ENCODE assay signal across 31 cellular contexts in genomic region chr3:124621498-124621897, GRCh38.
DNase-seq lines count a peak whose midpoint lies in the region; ATAC-seq, FAIRE-seq and TF ChIP-seq lines count a peak whose summit lies in the region.
"Had no signal": no experiment of that assay in that cellular context is flagged by ENCODE, and none has a peak within 500 bp of the region (broad histone marks: within the 10 kb centered on the region; RNA-seq: fewer than 3 reads in every experiment).

No MANE protein-coding gene starts in this region.

- no peak overlapping the region for H3K9ac ChIP-seq in endothelial cell of umbilical vein (replicated peaks; ENCODE audit: extremely low read depth, insufficient read depth, low read length)
- H3K9ac ChIP-seq: KMS-11 had no signal

- no peak for TF ChIP-seq POLR2A in endothelial cell of umbilical vein (IDR thresholded peaks at IDR 0.05; ENCODE audit: low read depth, low read length)
- no peak for TF ChIP-seq POLR2A in stomach (IDR thresholded peaks at IDR 0.05)

- no peak overlapping the region for H3K4me2 ChIP-seq in endothelial cell of umbilical vein (ENCODE audit: insufficient read depth, low read length)
- H3K4me2 ChIP-seq: KMS-11 had no signal

- H3K4me1 Mint-ChIP-seq in natural killer cell: peaks cover 30 to 36% of the 10 kb centered on the region in 2 donors
- H3K4me1 Mint-ChIP-seq in natural killer cell treated with Interleukin-12 subunit alpha and Interleukin-12 subunit beta and Interleukin-15 and Interleukin-18, amount 100 ng/mL, for 72 hours (ENCODE audit: low read depth in 2 of 2): peaks cover 27 to 35% of the 10 kb centered on the region in 2 donors

- H3K4me3 ChIP-seq in endothelial cell of umbilical vein (replicated peaks in 1 of 3; ENCODE audit: insufficient read depth in 1 of 3, low read depth in 1 of 3, low read length in 3 of 3) (no peak overlapping the region), stomach (no peak overlapping the region)

- TF ChIP-seq EP300 in stomach (IDR thresholded peaks at IDR 0.05): no peak

- no peaks in the 10 kb centered on the region for H3K79me2 ChIP-seq in endothelial cell of umbilical vein (ENCODE audit: control insufficient read depth, insufficient read depth, low read length)

- H3K9me3 Mint-ChIP-seq in natural killer cell: no peaks in the 10 kb centered on the region
- H3K9me3 Mint-ChIP-seq in natural killer cell treated with Interleukin-12 subunit alpha and Interleukin-12 subunit beta and Interleukin-15 and Interleukin-18, amount 100 ng/mL, for 72 hours: no peaks in the 10 kb centered on the region
- H3K9me3 Mint-ChIP-seq: activated CD4-positive, alpha-beta T cell treated with anti-CD3 and anti-CD28 coated beads, Interleukin-2, amount 10 ng/mL, durations not matched to agents 24 days and 14 days; naive B cell; T-helper 2 cell treated with Interferon-gamma antibody and Interleukin-4, amounts not matched to agents 5 μg/mL and 100 μg/mL, for 36 hours; type B pancreatic cell had no signal

- no peaks in the 10 kb centered on the region for H3K9me1 ChIP-seq in endothelial cell of umbilical vein (replicated peaks; ENCODE audit: control insufficient read depth, extremely low read depth, insufficient read depth, low read length)

- no peaks in the 10 kb centered on the region for H3K27me3 Mint-ChIP-seq in natural killer cell (ENCODE audit: low read depth in 2 of 2)
- H3K27me3 Mint-ChIP-seq in natural killer cell treated with Interleukin-12 subunit alpha and Interleukin-12 subunit beta and Interleukin-15 and Interleukin-18, amount 100 ng/mL, for 72 hours: no peaks in the 10 kb centered on the region
- H3K27me3 Mint-ChIP-seq: activated naive CD8-positive, alpha-beta T cell treated with anti-CD3 and anti-CD28 coated beads, Interleukin-2, amount 10 ng/mL, durations not matched to agents 7 days and 5 days; naive B cell; progenitor cell of endocrine pancreas; type B pancreatic cell had no signal

- H3K36me3 Mint-ChIP-seq in natural killer cell: no peaks in the 10 kb centered on the region
- H3K36me3 Mint-ChIP-seq in natural killer cell treated with Interleukin-12 subunit alpha and Interleukin-12 subunit beta and Interleukin-15 and Interleukin-18, amount 100 ng/mL, for 72 hours: no peaks in the 10 kb centered on the region
- H3K36me3 Mint-ChIP-seq: naive B cell had no signal

- TF ChIP-seq CTCF in natural killer cell (IDR thresholded peaks at IDR 0.05) (no peak), endothelial cell of umbilical vein (IDR thresholded peaks at IDR 0.05; ENCODE audit: extremely low read depth in 1 of 2, insufficient read depth in 1 of 2, low read depth in 1 of 2, low read length in 2 of 2) (no peak), stomach (IDR thresholded peaks at IDR 0.05) (no peak)

- H2AFZ ChIP-seq in endothelial cell of umbilical vein (ENCODE audit: low read depth, low read length): no peak overlapping the region

- WGBS in stomach, 5 donors: 59 to 82% (median 60%) methylated on average over 3 of the region's 3 CpGs

- FAIRE-seq in endothelial cell of umbilical vein (lab: Jason Lieb, UNC): peak; percentile 72
- FAIRE-seq: bronchial epithelial cell, D721Med, GM18507, HTR-8/SVneo, kidney had no signal

- BruUV-seq in endothelial cell of umbilical vein (replicated peaks; lab: Mats Ljungman, UMichigan): no TSS peak

- no peak overlapping the region for H3K27ac ChIP-seq in endothelial cell of umbilical vein (ENCODE audit: insufficient read depth, low read depth, low read length)
- peak overlapping the region in 3 of 5 donors; percentile 24 to 78 (median 61) for H3K27ac ChIP-seq in stomach
- H3K27ac ChIP-seq: C4-2B, KMS-11 had no signal

- no peaks in the 10 kb centered on the region for H4K20me1 ChIP-seq in endothelial cell of umbilical vein (replicated peaks; ENCODE audit: control insufficient read depth, extremely low read depth, insufficient read depth, low read length)

- intact Hi-C loops in natural killer cell (cut with micrococcal nuclease) (no loop called here), endothelial cell of umbilical vein (cut with micrococcal nuclease) (no loop called here), stomach (cut with DNase I; ENCODE audit: low total_unique reads) (no loop called here)

- CTCF ChIA-PET in endothelial cell of umbilical vein (lab: Charles Lee): interaction anchor here (0.7 to 2.6 kb wide), 2 partner anchors 25 to 67 kb away, joined by 3 to 12 read pairs; no protein-coding TSS in a partner anchor

- H3K36me3 ChIP-seq in endothelial cell of umbilical vein (ENCODE audit: control insufficient read depth in 2 of 2, extremely low read depth in 1 of 2, insufficient read depth in 2 of 2, low read length in 2 of 2) (no peaks in the 10 kb centered on the region), stomach (no peaks in the 10 kb centered on the region)

- H3K27me3 ChIP-seq in endothelial cell of umbilical vein (ENCODE audit: control insufficient read depth in 2 of 2, insufficient read depth in 2 of 2, low read length in 2 of 2) (no peaks in the 10 kb centered on the region), stomach (no peaks in the 10 kb centered on the region)

- DNase-seq in natural killer cell: no peak
- no peak for DNase-seq in natural killer cell treated with Interleukin-12 subunit alpha and Interleukin-12 subunit beta and Interleukin-15 and Interleukin-18, amount 100 ng/mL, for 72 hours (ENCODE audit: low spot score)
- DNase-seq in OCI-M1 (lab: John Stamatoyannopoulos, UW): peak; percentile 71
- peak; percentile 81 for DNase-seq in endothelial cell of umbilical vein (ENCODE audit: low read depth, low spot score)
- no peak for DNase-seq in stomach
- DNase-seq in activated naive CD4-positive, alpha-beta T cell (lab: John Stamatoyannopoulos, UW): no peak
- DNase-seq: activated CD4-positive, alpha-beta T cell treated with anti-CD3 and anti-CD28 coated beads, Interleukin-2, amount 10 ng/mL, durations not matched to agents 24 days and 14 days; activated gamma-delta T cell; activated naive CD8-positive, alpha-beta T cell treated with anti-CD3 and anti-CD28 coated beads, Interleukin-2, amount 10 ng/mL, durations not matched to agents 7 days and 5 days; activated T-cell treated with anti-CD3 and anti-CD28 coated beads, Interleukin-2, amount 50 U/mL, for 1 hour; aorta; kidney; midbrain; naive B cell; NCI-H1417 treated with DMSO at 0.1 percent for 48 hours; NCI-H2029 treated with DMSO at 0.1 percent for 48 hours; NCI-H226; NCI-H526 treated with DMSO at 0.1 percent for 48 hours; SHP77; stimulated activated CD4-positive, alpha-beta T cell treated with anti-CD3 and anti-CD28 coated beads, Interleukin-4, amount 100 ng/mL, for 24 hours had no signal

- POLR2A ChIA-PET in endothelial cell of umbilical vein (lab: Charles Lee): no interaction called here

- peak overlapping the region; percentile 93 to 94 for H3K27ac Mint-ChIP-seq in natural killer cell
- H3K27ac Mint-ChIP-seq in natural killer cell treated with Interleukin-12 subunit alpha and Interleukin-12 subunit beta and Interleukin-15 and Interleukin-18, amount 100 ng/mL, for 72 hours: peak overlapping the region in 1 of 2 donors; percentile 90
- H3K27ac Mint-ChIP-seq: activated CD4-positive, alpha-beta T cell treated with anti-CD3 and anti-CD28 coated beads, Interleukin-2, amount 10 ng/mL, durations not matched to agents 24 days and 14 days; T-helper 2 cell treated with Interferon-gamma antibody and Interleukin-4, amounts not matched to agents 5 μg/mL and 100 μg/mL, for 36 hours; type B pancreatic cell had no signal

- H3K9me3 ChIP-seq in endothelial cell of umbilical vein (replicated peaks; ENCODE audit: control insufficient read depth, insufficient read depth, low read length) (no peaks in the 10 kb centered on the region), stomach (no peaks in the 10 kb centered on the region)

- H3K4me3 Mint-ChIP-seq in natural killer cell: no peak overlapping the region
- H3K4me3 Mint-ChIP-seq in natural killer cell treated with Interleukin-12 subunit alpha and Interleukin-12 subunit beta and Interleukin-15 and Interleukin-18, amount 100 ng/mL, for 72 hours: no peak overlapping the region
- H3K4me3 Mint-ChIP-seq: activated CD4-positive, alpha-beta T cell treated with anti-CD3 and anti-CD28 coated beads, Interleukin-2, amount 10 ng/mL, durations not matched to agents 24 days and 14 days; type B pancreatic cell had no signal

- ATAC-seq in natural killer cell: no peak
- ATAC-seq in natural killer cell treated with Interleukin-12 subunit alpha and Interleukin-12 subunit beta and Interleukin-15 and Interleukin-18, amount 100 ng/mL, for 72 hours: no peak
- no peak for ATAC-seq in HG02973 (IDR thresholded peaks at IDR 0.05; ENCODE audit: unreplicated experiment)
- no peak for ATAC-seq in GM19455 (IDR thresholded peaks at IDR 0.05; ENCODE audit: unreplicated experiment)

- H3K4me1 ChIP-seq in endothelial cell of umbilical vein (ENCODE audit: control insufficient read depth, extremely low read depth, insufficient read depth, low read length) (peaks cover 20% of the 10 kb centered on the region), stomach (peaks cover 12 to 63% (median 36%) of the 10 kb centered on the region in 4 donors)

- dilution Hi-C loops in endothelial cell of umbilical vein (cut with MboI; ENCODE audit: extremely low pct_ligation_motif_present, low sequenced_read_pairs): no loop called here

TF ChIP-seq in endothelial cell of umbilical vein, 7 proteins besides CTCF, POLR2A, EP300 and RAD21:
- TF ChIP-seq EZH2 (IDR thresholded peaks at IDR 0.05; ENCODE audit: borderline replicate concordance, low read depth, low read length, severe bottlenecking) (no peak), MAX (IDR thresholded peaks at IDR 0.05; ENCODE audit: insufficient read depth, insufficient read length) (no peak), MYC (IDR thresholded peaks at IDR 0.05; ENCODE audit: low read depth, low read length) (no peak), POLR2AphosphoS5 (IDR thresholded peaks at IDR 0.05; ENCODE audit: insufficient read depth, low read depth, low read length) (peak; percentile 27), FOS (IDR thresholded peaks at IDR 0.05; ENCODE audit: borderline replicate concordance, insufficient read depth, low read length) (no peak), JUN (IDR thresholded peaks at IDR 0.05; ENCODE audit: borderline replicate concordance, insufficient read depth, insufficient read length, low read depth) (peak; percentile 4), GATA2 (IDR thresholded peaks at IDR 0.05; ENCODE audit: insufficient read depth, insufficient read length, low read depth, low read length) (peak; percentile 75)
TF ChIP-seq in endothelial cell of umbilical vein: peak in this region for 3.

Comparison
In these comparisons a context has a peak if more than half of its experiments do, and no peak if none do; other contexts are left out.
1. DNase-seq: peak in OCI-M1 (single experiment) and endothelial cell of umbilical vein (single experiment); none in natural killer cell (single experiment), natural killer cell treated with Interleukin-12 subunit alpha and Interleukin-12 subunit beta and Interleukin-15 and Interleukin-18, amount 100 ng/mL, for 72 hours (single experiment), stomach (single experiment) and activated naive CD4-positive, alpha-beta T cell (0 of 4).